In genomic region chr2:32715981-32716380, GRCh38 we compare ENCODE assay signal across 20 cellular contexts.
A peak's percentile ranks its signal among the peaks of the same experiment; 100 is the strongest.
DNase-seq lines count a peak whose midpoint lies in the region; ATAC-seq, FAIRE-seq and TF ChIP-seq lines count a peak whose summit lies in the region.
"Had no signal": no experiment of that assay in that cellular context is flagged by ENCODE, and none has a peak within 500 bp of the region (broad histone marks: within the 10 kb centered on the region; RNA-seq: fewer than 3 reads in every experiment).

No MANE protein-coding gene starts in this region.

- H2BK120ac ChIP-seq in mesenchymal stem cell (ENCODE audit: low read depth, low read length): no peak overlapping the region

- no peak overlapping the region for H2AK5ac ChIP-seq in mesenchymal stem cell (ENCODE audit: low read length, severe bottlenecking)

- H3K27ac Mint-ChIP-seq in activated CD4-positive, alpha-beta memory T cell treated with anti-CD3 and anti-CD28 coated beads for 36 hours: no peak overlapping the region
- H3K27ac Mint-ChIP-seq: endodermal cell had no signal

- H3K27me3 Mint-ChIP-seq in activated CD4-positive, alpha-beta memory T cell treated with anti-CD3 and anti-CD28 coated beads for 36 hours: no peaks in the 10 kb centered on the region
- H3K27me3 Mint-ChIP-seq: activated naive CD8-positive, alpha-beta T cell had no signal

- DNase-seq in EH (ENCODE audit: low read depth) (peak; percentile 59), NCI-H2171 (lab: John Stamatoyannopoulos, UW) (peak; percentile 45), bronchial epithelial cell (ENCODE audit: low read depth) (peak; percentile 93), mesenchymal stem cell (peak; percentile 27), NCI-H226 (no peak), NCI-H1417 (lab: John Stamatoyannopoulos, UW) (no peak)
- no peak for DNase-seq in activated CD4-positive, alpha-beta memory T cell treated with anti-CD3 and anti-CD28 coated beads for 36 hours
- DNase-seq: activated CD4-positive, alpha-beta T cell treated with anti-CD3 and anti-CD28 coated beads, Interleukin-2, amount 50 U/mL, for 48 hours; activated T-cell treated with anti-CD3 and anti-CD28 coated beads, Interleukin-2, amount 50 U/mL, for 48 hours; central memory CD4-positive, alpha-beta T cell; endodermal cell; GF-D8; H7; immature natural killer cell; NCI-H774; Peyer's patch; stimulated activated CD4-positive, alpha-beta T cell treated with anti-CD3 and anti-CD28 coated beads, Interleukin-15, amount 100 ng/mL, for 24 hours had no signal

- H2BK15ac ChIP-seq in mesenchymal stem cell (ENCODE audit: low read depth, poor library complexity, severe bottlenecking): no peak overlapping the region

- H3K27me3 ChIP-seq in bronchial epithelial cell (ENCODE audit: control insufficient read depth, insufficient read depth, low read length) (no peaks in the 10 kb centered on the region), mesenchymal stem cell (ENCODE audit: control insufficient read depth in 1 of 2, insufficient read depth in 1 of 2, low read length in 2 of 2) (no peaks in the 10 kb centered on the region)
- H3K27me3 ChIP-seq: Peyer's patch had no signal

- no peak overlapping the region for H3K18ac ChIP-seq in mesenchymal stem cell (ENCODE audit: low read depth in 1 of 2, low read length in 2 of 2)

- H2BK5ac ChIP-seq in mesenchymal stem cell (ENCODE audit: low read depth, low read length, poor library complexity, severe bottlenecking): no peak overlapping the region

- no peak overlapping the region for H4K8ac ChIP-seq in mesenchymal stem cell (ENCODE audit: low read length)

- H3K36me3 Mint-ChIP-seq in activated CD4-positive, alpha-beta memory T cell treated with anti-CD3 and anti-CD28 coated beads for 36 hours: peaks cover 44% of the 10 kb centered on the region

- intact Hi-C loops in activated CD4-positive, alpha-beta memory T cell treated with anti-CD3 and anti-CD28 coated beads for 36 hours (cut with micrococcal nuclease): no loop called here

- no peak overlapping the region for H3K27ac ChIP-seq in mesenchymal stem cell (ENCODE audit: low read length, poor library complexity, severe bottlenecking)
- H3K27ac ChIP-seq: Peyer's patch had no signal

- H3K4me1 Mint-ChIP-seq in activated CD4-positive, alpha-beta memory T cell treated with anti-CD3 and anti-CD28 coated beads for 36 hours (ENCODE audit: low read depth): peaks cover 21% of the 10 kb centered on the region
- H3K4me1 Mint-ChIP-seq: neural crest cell had no signal

- CTCF ChIA-PET in activated CD4-positive, alpha-beta memory T cell treated with anti-CD3 and anti-CD28 coated beads for 36 hours (lab: Charles Lee): no interaction called here

- no peak overlapping the region for H3K4ac ChIP-seq in mesenchymal stem cell (ENCODE audit: low read depth in 1 of 2, low read length in 2 of 2)

- peaks cover 5% of the 10 kb centered on the region for H3K9me3 Mint-ChIP-seq in activated CD4-positive, alpha-beta memory T cell treated with anti-CD3 and anti-CD28 coated beads for 36 hours
- H3K9me3 Mint-ChIP-seq: endodermal cell, immature natural killer cell, neural crest cell had no signal

- H3K4me3 Mint-ChIP-seq in activated CD4-positive, alpha-beta memory T cell treated with anti-CD3 and anti-CD28 coated beads for 36 hours: no peak overlapping the region
- H3K4me3 Mint-ChIP-seq: activated naive CD8-positive, alpha-beta T cell; endodermal cell; immature natural killer cell; neural crest cell had no signal

- no peak overlapping the region for H3K14ac ChIP-seq in mesenchymal stem cell (ENCODE audit: low read length in 2 of 2)

- 91% methylated on average over 1 of the region's 1 CpG for WGBS in mesenchymal stem cell

- H3K4me3 ChIP-seq in bronchial epithelial cell (ENCODE audit: low read depth, low read length): no peak overlapping the region
- no peak overlapping the region for H3K4me3 ChIP-seq in mesenchymal stem cell (ENCODE audit: insufficient read depth in 1 of 2, low read depth in 1 of 2, low read length in 2 of 2)
- H3K4me3 ChIP-seq: Peyer's patch had no signal

- no peak overlapping the region for H3K9ac ChIP-seq in mesenchymal stem cell (ENCODE audit: low read length)

- no peaks in the 10 kb centered on the region for H3K9me3 ChIP-seq in mesenchymal stem cell (ENCODE audit: control insufficient read depth, low read length)
- H3K9me3 ChIP-seq: Peyer's patch had no signal

- no peak overlapping the region for H4K91ac ChIP-seq in mesenchymal stem cell (ENCODE audit: low read length)

- no peak for TF ChIP-seq CTCF in bronchial epithelial cell (IDR thresholded peaks at IDR 0.05; ENCODE audit: insufficient read depth, low read length, severe bottlenecking)

- ATAC-seq in GM18498 (IDR thresholded peaks at IDR 0.05; ENCODE audit: unreplicated experiment): no peak

- no peak overlapping the region for H3K4me2 ChIP-seq in mesenchymal stem cell (ENCODE audit: low read length, poor library complexity, severe bottlenecking)

- H2AFZ ChIP-seq in mesenchymal stem cell (ENCODE audit: low read depth, low read length): no peak overlapping the region

- peaks cover 7% of the 10 kb centered on the region for H3K79me1 ChIP-seq in mesenchymal stem cell (replicated peaks; ENCODE audit: low read length, poor library complexity, severe bottlenecking)

- H3K23ac ChIP-seq in mesenchymal stem cell (ENCODE audit: low read length in 2 of 2): no peak overlapping the region

- no peaks in the 10 kb centered on the region for H3K4me1 ChIP-seq in mesenchymal stem cell (ENCODE audit: control insufficient read depth, insufficient read depth, low read depth, low read length)
- H3K4me1 ChIP-seq: Peyer's patch had no signal

- no peak for FAIRE-seq in bronchial epithelial cell (lab: Jason Lieb, UNC)

- no peaks in the 10 kb centered on the region for H3K36me3 ChIP-seq in bronchial epithelial cell (ENCODE audit: control insufficient read depth, insufficient read depth, low read length)
- no peaks in the 10 kb centered on the region for H3K36me3 ChIP-seq in mesenchymal stem cell (ENCODE audit: control insufficient read depth in 1 of 2, insufficient read depth in 2 of 2, low read depth in 1 of 2, low read length in 2 of 2)
- H3K36me3 ChIP-seq: Peyer's patch had no signal

- POLR2A ChIA-PET in activated CD4-positive, alpha-beta memory T cell treated with anti-CD3 and anti-CD28 coated beads for 36 hours (lab: Charles Lee): interaction anchor here (0.7 kb wide), 1 partner anchor 820 kb away, joined by 6 read pairs; no protein-coding TSS in a partner anchor

- no peak overlapping the region for H2BK12ac ChIP-seq in mesenchymal stem cell (ENCODE audit: low read length in 2 of 2)

Comparison
In these comparisons a context has a peak if more than half of its experiments do, and no peak if none do; other contexts are left out.
1. DNase-seq: peak in EH (single experiment), NCI-H2171 (single experiment), bronchial epithelial cell (single experiment) and mesenchymal stem cell (single experiment); none in NCI-H226 (single experiment), NCI-H1417 (0 of 3) and activated CD4-positive, alpha-beta memory T cell treated with anti-CD3 and anti-CD28 coated beads for 36 hours (single experiment).